25 cellular contexts compared by ENCODE assay signal in genomic region chr12:12897286-12897685, GRCh38. TPM values are rescaled to one million over a fixed set of nuclear protein-coding genes. Genes with fewer than 3 reads are reported as not detected.
A peak's percentile ranks its signal among the peaks of the same experiment; 100 is the strongest.
DNase-seq lines count a peak whose midpoint lies in the region; ATAC-seq, FAIRE-seq and TF ChIP-seq lines count a peak whose summit lies in the region.
"Had no signal": no experiment of that assay in that cellular context is flagged by ENCODE, and none has a peak within 500 bp of the region (broad histone marks: within the 10 kb centered on the region; RNA-seq: fewer than 3 reads in every experiment).

No MANE protein-coding gene starts in this region.

- peaks cover 13% of the 10 kb centered on the region for H3K27me3 Mint-ChIP-seq in nephron (ENCODE audit: low read depth)

- no peaks in the 10 kb centered on the region for H3K9me3 ChIP-seq in HCT116 (ENCODE audit: control insufficient read depth in 1 of 2, insufficient read depth in 1 of 2, low read depth in 1 of 2, low read length in 2 of 2)
- H3K9me3 ChIP-seq in RWPE2 (ENCODE audit: severe bottlenecking), result no peaks in the 10 kb centered on the region
- H3K9me3 ChIP-seq in upper lobe of right lung, result no peaks in the 10 kb centered on the region
- no peaks in the 10 kb centered on the region for H3K9me3 ChIP-seq in kidney (ENCODE audit: control insufficient read depth in 1 of 2, low read length in 2 of 2)
- H3K9me3 ChIP-seq: MG63 had no signal

- H3K4me3 Mint-ChIP-seq in nephron, result peak overlapping the region in 1 of 3 experiments; percentile 19
- H3K4me3 Mint-ChIP-seq: CD4-positive, CD25-positive, alpha-beta regulatory T cell had no signal

- H3K36me3 ChIP-seq in HCT116 (ENCODE audit: control insufficient read depth in 1 of 2, insufficient read depth in 2 of 2, low read length in 2 of 2) (peaks cover 0 to 34% of the 10 kb centered on the region in 2 experiments; a peak in 1 of 4 replicates), RWPE2 (ENCODE audit: low read depth) (peaks cover 43% of the 10 kb centered on the region), upper lobe of right lung (no peaks in the 10 kb centered on the region), kidney (ENCODE audit: control insufficient read depth in 1 of 2, insufficient read depth in 2 of 2, low read length in 2 of 2) (no peaks in the 10 kb centered on the region)

- RAD21 ChIA-PET in HCT116 (lab: Charles Lee; ENCODE audit: low non-redundant PET in 1 of 2, low total read pairs in 2 of 2, uncharacterized antibody in 2 of 2, unreplicated experiment in 2 of 2), result interaction anchor here (0.7 to 1.7 kb wide), 2 partner anchors 60 to 278 kb away, joined by 3 read pairs; no protein-coding TSS in a partner anchor

- BruUV-seq in HCT116 (replicated peaks; lab: Mats Ljungman, UMichigan), result no TSS peak

- no peak for FAIRE-seq in kidney (lab: Jason Lieb, UNC)
- FAIRE-seq: HTR-8/SVneo had no signal

- intact Hi-C loops in HCT116 (cut with micrococcal nuclease), result loop anchor here (10.0 kb wide), 1 partner anchor 172 kb away; no protein-coding TSS in a partner anchor
- intact Hi-C loops in upper lobe of right lung (cut with DNase I), result no loop called here
- intact Hi-C loops in kidney (cut with DNase I), result no loop called here

- no peak for TF ChIP-seq POLR2A in HCT116 (IDR thresholded peaks at IDR 0.05; ENCODE audit: borderline replicate concordance, extremely low read depth, insufficient read depth, insufficient read length)

- TF ChIP-seq RAD21 in HCT116 (IDR thresholded peaks at IDR 0.05; ENCODE audit: low read depth), result no peak

- TF ChIP-seq CTCF in HCT116 (IDR thresholded peaks at IDR 0.05 in 2 of 3, conservative IDR thresholded peaks at IDR 0.05 in 1 of 3; ENCODE audit: borderline replicate concordance in 1 of 3, insufficient read depth in 1 of 3, low read depth in 2 of 3, low read length in 2 of 3) (no peak), RWPE2 (IDR thresholded peaks at IDR 0.05; ENCODE audit: poor library complexity, severe bottlenecking) (no peak), nephron (IDR thresholded peaks at IDR 0.05; ENCODE audit: unreplicated experiment in 3 of 3) (no peak), upper lobe of right lung (IDR thresholded peaks at IDR 0.05) (no peak), kidney (IDR thresholded peaks at IDR 0.05; ENCODE audit: borderline replicate concordance, extremely low read depth, insufficient read depth) (no peak)

- H3K27ac ChIP-seq in HCT116 (ENCODE audit: low read depth, low read length) (no peak overlapping the region), RWPE2 (ENCODE audit: poor library complexity, severe bottlenecking) (peak overlapping the region; percentile 93), upper lobe of right lung (peak overlapping the region; percentile 55), kidney (ENCODE audit: low read depth in 2 of 2, low read length in 2 of 2) (no peak overlapping the region)

- POLR2A ChIA-PET in HCT116 (lab: Charles Lee), result interaction anchor here (1.1 to 2.5 kb wide), 4 partner anchors 14 to 84 kb away, joined by 3 to 13 read pairs (median 4); partner anchors contain the start of gene DDX47

- DNase-seq in HCT116 (ENCODE audit: low read depth, low spot score) (no peak), RWPE2 (ENCODE audit: low spot score) (no peak), upper lobe of right lung (no peak), kidney (no peak), NOMO-1 (lab: John Stamatoyannopoulos, UW; ENCODE audit: unreplicated experiment in 2 of 2) (no peak)
- DNase-seq: CD4-positive, CD25-positive, alpha-beta regulatory T cell; DMS 273 treated with DMSO at 0.1 percent for 48 hours; DMS79 treated with DMSO at 0.1 percent for 48 hours; H7; Kasumi-1; MG63; NCI-H1048; NCI-H1436; NCI-H1930; NCI-H2227 treated with DMSO at 0.1 percent for 48 hours; NCI-H510A; NCI-H748 treated with DMSO at 0.1 percent for 48 hours; NK-92 treated with Interleukin-12 subunit alpha and Interleukin-12 subunit beta, amount 100 ng/mL, for 24 hours; Right ventricle myocardium superior had no signal

- peak overlapping the region; percentile 65 for H3K4me2 ChIP-seq in HCT116 (ENCODE audit: low read length)

- H3K4me1 Mint-ChIP-seq in nephron, result peaks cover 34% of the 10 kb centered on the region

- CTCF ChIA-PET in HCT116 (lab: Charles Lee), result no interaction called here

- H3K27me3 ChIP-seq in HCT116 (ENCODE audit: insufficient read depth, low read length) (no peaks in the 10 kb centered on the region), RWPE2 (ENCODE audit: insufficient read depth, poor library complexity, severe bottlenecking) (no peaks in the 10 kb centered on the region), upper lobe of right lung (peaks cover 3% of the 10 kb centered on the region)
- H3K27me3 ChIP-seq: MG63 had no signal

- no peak for ATAC-seq in HCT116
- ATAC-seq in RWPE2 (ENCODE audit: low read depth), result no peak
- no peak for ATAC-seq in upper lobe of right lung
- ATAC-seq in GM21737 (IDR thresholded peaks at IDR 0.05; ENCODE audit: unreplicated experiment), result no peak
- no peak for ATAC-seq in HG03095 (IDR thresholded peaks at IDR 0.05; ENCODE audit: unreplicated experiment)

- peaks cover 39% of the 10 kb centered on the region for H4K20me1 ChIP-seq in HCT116 (ENCODE audit: insufficient read depth)

- H3K79me2 ChIP-seq in HCT116 (ENCODE audit: insufficient read depth, low read length), result peaks cover 99% of the 10 kb centered on the region

- H3K9ac ChIP-seq in HCT116 (ENCODE audit: low read length), result peak overlapping the region; percentile 2; the same call in 1 of the 2 replicates
- no peak overlapping the region for H3K9ac ChIP-seq in kidney (ENCODE audit: low read length in 2 of 2)

- H3K9me3 Mint-ChIP-seq in nephron, result no peaks in the 10 kb centered on the region
- H3K9me3 Mint-ChIP-seq: CD4-positive, CD25-positive, alpha-beta regulatory T cell had no signal

- H2AFZ ChIP-seq in HCT116 (ENCODE audit: low read depth, low read length, poor library complexity, severe bottlenecking), result no peak overlapping the region

- H3K4me1 ChIP-seq in HCT116 (ENCODE audit: control insufficient read depth in 1 of 2, insufficient read depth in 2 of 2, low read length in 2 of 2) (peaks cover 87 to 98% of the 10 kb centered on the region in 2 experiments), RWPE2 (ENCODE audit: insufficient read depth, poor library complexity, severe bottlenecking) (peaks cover 55% of the 10 kb centered on the region), upper lobe of right lung (peaks cover 7% of the 10 kb centered on the region), kidney (ENCODE audit: control insufficient read depth in 1 of 2, insufficient read depth in 1 of 2, low read depth in 1 of 2, low read length in 2 of 2) (no peaks in the 10 kb centered on the region)

- H3K36me3 Mint-ChIP-seq in nephron (ENCODE audit: low read depth), result no peaks in the 10 kb centered on the region
- H3K36me3 Mint-ChIP-seq: CD4-positive, CD25-positive, alpha-beta regulatory T cell had no signal

- peak overlapping the region; percentile 1 to 66 (median 34) for H3K27ac Mint-ChIP-seq in nephron

- H3K9me2 ChIP-seq in HCT116 (ENCODE audit: insufficient read depth), result no peaks in the 10 kb centered on the region

- no peak overlapping the region for H3K4me3 ChIP-seq in HCT116 (replicated peaks in 1 of 2; ENCODE audit: low read depth in 1 of 2, low read length in 2 of 2)
- H3K4me3 ChIP-seq in RWPE2 (ENCODE audit: severe bottlenecking), result no peak overlapping the region
- H3K4me3 ChIP-seq in upper lobe of right lung, result peak overlapping the region; percentile 2
- no peak overlapping the region for H3K4me3 ChIP-seq in kidney (ENCODE audit: low read length in 2 of 2)
- H3K4me3 ChIP-seq: MG63 had no signal

TF ChIP-seq in HCT116, 20 proteins besides CTCF, POLR2A, EP300 and RAD21:
- TF ChIP-seq POLR2AphosphoS5 (IDR thresholded peaks at IDR 0.05; ENCODE audit: low read depth, low read length), result 0 out of 2 replicates have a peak, but pooled peaks have one; percentile 38
- TF ChIP-seq SP1 (IDR thresholded peaks at IDR 0.05; ENCODE audit: low read depth), result no peak
TF ChIP-seq in HCT116: peak in this region for 1.

RNA-seq across cellular contexts. Expression of gene GPRC5A, which starts 5.9 kb away (rescaled TPM):
- total RNA-seq in HCT116 (2021; ENCODE audit: unreplicated experiment) (305 TPM), upper lobe of right lung (886 TPM), kidney (60.6 TPM)
- 200 and 379 TPM in 2 replicates for polyA plus RNA-seq in HCT116 (2012)
- polyA plus RNA-seq in kidney (ENCODE audit: insufficient read depth, low read depth, low replicate concordance), result 6.3 TPM
- polyA plus RNA-seq: CD4-positive, CD25-positive, alpha-beta regulatory T cell had no signal

RNA-seq across cellular contexts. Expression of gene GPRC5D, which starts 54.7 kb away (rescaled TPM):
- total RNA-seq in HCT116 (2021; ENCODE audit: unreplicated experiment) (not detected), upper lobe of right lung (not detected), kidney (0.25 TPM)
- 0.96 and 1.5 TPM in 2 replicates for polyA plus RNA-seq in HCT116 (2012)
- polyA plus RNA-seq in kidney (ENCODE audit: insufficient read depth, low read depth, low replicate concordance), result not detected
- total RNA-seq: CD4-positive, CD25-positive, alpha-beta regulatory T cell; Right ventricle myocardium superior; SK-MEL-5 had no signal
- polyA plus RNA-seq: BJ had no signal

Comparison
In these comparisons a context has a peak if more than half of its experiments do, and no peak if none do; other contexts are left out.
1. H3K27ac ChIP-seq: peak in RWPE2 (single experiment) and upper lobe of right lung (single experiment); none in HCT116 (single experiment) and kidney (0 of 2).